8 cellular contexts compared by ENCODE assay signal in the genomic region with DNA sequence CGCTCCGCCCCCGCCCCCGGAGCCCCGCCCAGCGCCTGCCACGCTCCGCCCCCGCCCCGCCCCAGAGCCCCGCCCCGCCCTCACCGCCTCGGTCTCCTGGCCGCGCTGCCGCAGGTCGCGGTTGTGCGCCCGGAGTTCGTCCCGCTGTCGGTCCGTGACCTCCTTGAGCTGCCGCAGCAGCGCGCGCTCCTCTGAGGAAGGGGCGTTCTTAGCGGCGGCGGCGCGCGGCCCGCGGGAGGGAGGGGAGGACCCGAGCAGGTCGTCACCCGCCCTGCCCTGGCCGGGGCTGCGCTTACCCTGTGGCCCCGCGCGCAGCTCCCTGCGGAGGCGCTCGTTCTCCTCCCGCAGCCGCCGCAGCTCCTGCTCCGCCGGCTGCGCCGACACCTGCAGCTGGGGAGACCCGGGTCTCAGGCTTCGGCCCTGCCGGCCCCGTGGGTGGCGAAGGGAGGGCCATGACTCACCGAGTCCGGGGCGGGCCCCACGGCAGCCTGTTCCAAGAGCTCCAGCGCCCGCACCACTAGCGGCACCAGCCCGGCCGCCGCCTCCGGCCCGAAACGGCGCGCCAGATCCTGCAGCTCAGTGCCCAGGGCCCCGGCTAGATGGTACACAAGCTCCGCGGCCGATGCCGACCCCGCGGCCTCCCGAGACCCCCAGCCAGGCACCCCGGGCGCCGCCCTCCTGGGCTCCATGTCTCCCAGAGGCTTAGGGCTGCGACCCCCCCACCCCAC. TPM values are rescaled to one million over a fixed set of nuclear protein-coding genes. Genes with fewer than 3 reads are reported as not detected.
DNase-seq lines count a peak whose midpoint lies in the region; ATAC-seq lines count a peak whose summit lies in the region.

No MANE protein-coding gene starts in this region.

- peak overlapping the region; percentile 50 for H3K4me3 ChIP-seq in mesodermal cell (ENCODE audit: extremely low read depth, insufficient read depth, low read length, poor library complexity, severe bottlenecking)

- H3K9me3 Mint-ChIP-seq in activated CD4-positive, alpha-beta memory T cell treated with anti-CD3 and anti-CD28 coated beads, Interleukin-2, amount 10 ng/mL, durations not matched to agents 7 days and 5 days: no peaks in the 10 kb centered on the region
- H3K9me3 Mint-ChIP-seq in effector memory CD8-positive, alpha-beta T cell: no peaks in the 10 kb centered on the region

- H3K36me3 ChIP-seq in mesodermal cell (ENCODE audit: control insufficient read depth, insufficient read depth, low read length): peaks cover 41% of the 10 kb centered on the region

- WGBS in mesodermal cell (ENCODE audit: insufficient coverage in 2 of 2), 2 experiments: 1% methylated on average over 45 to 66 of the region's 88 CpGs

- peaks cover 36% of the 10 kb centered on the region for H3K4me1 Mint-ChIP-seq in activated CD4-positive, alpha-beta memory T cell treated with anti-CD3 and anti-CD28 coated beads, Interleukin-2, amount 10 ng/mL, durations not matched to agents 7 days and 5 days
- H3K4me1 Mint-ChIP-seq in effector memory CD8-positive, alpha-beta T cell (ENCODE audit: low read depth in 2 of 2): peaks cover 16 to 17% of the 10 kb centered on the region in 2 donors

- ATAC-seq in HG02852 (IDR thresholded peaks at IDR 0.05; ENCODE audit: unreplicated experiment): peak; percentile 45
- ATAC-seq in effector memory CD8-positive, alpha-beta T cell (replicated peaks): peak; percentile 72

- no peaks in the 10 kb centered on the region for H3K27me3 Mint-ChIP-seq in activated CD4-positive, alpha-beta memory T cell treated with anti-CD3 and anti-CD28 coated beads, Interleukin-2, amount 10 ng/mL, durations not matched to agents 7 days and 5 days
- H3K27me3 Mint-ChIP-seq in effector memory CD8-positive, alpha-beta T cell: no peaks in the 10 kb centered on the region

- POLR2A ChIA-PET in activated CD4-positive, alpha-beta memory T cell treated with anti-CD3 and anti-CD28 coated beads, Interleukin-2, amount 10 ng/mL, durations not matched to agents 7 days and 5 days (lab: Charles Lee): interaction anchor here (0.6 to 3.0 kb wide), 21 partner anchors 8 to 744 kb away, joined by 3 to 19 read pairs (median 5); a partner anchor contains a TSS

- peaks cover 38% of the 10 kb centered on the region for H3K36me3 Mint-ChIP-seq in activated CD4-positive, alpha-beta memory T cell treated with anti-CD3 and anti-CD28 coated beads, Interleukin-2, amount 10 ng/mL, durations not matched to agents 7 days and 5 days (ENCODE audit: low read depth)
- peaks cover 37% of the 10 kb centered on the region for H3K36me3 Mint-ChIP-seq in effector memory CD8-positive, alpha-beta T cell (ENCODE audit: insufficient read depth)

- peak overlapping the region; percentile 62 for H3K4me3 Mint-ChIP-seq in activated CD4-positive, alpha-beta memory T cell treated with anti-CD3 and anti-CD28 coated beads, Interleukin-2, amount 10 ng/mL, durations not matched to agents 7 days and 5 days
- H3K4me3 Mint-ChIP-seq in effector memory CD8-positive, alpha-beta T cell: peak overlapping the region; percentile 67 to 69

- no peaks in the 10 kb centered on the region for H3K9me3 ChIP-seq in mesodermal cell (ENCODE audit: control insufficient read depth, low read length)

- DNase-seq in NCI-H2081 (lab: John Stamatoyannopoulos, UW): peak; percentile 35 to 44
- no peak for DNase-seq in NCI-H2081 treated with DMSO at 0.1 percent for 48 hours (lab: John Stamatoyannopoulos, UW)
- DNase-seq in NCI-H2196 treated with DMSO at 0.1 percent for 48 hours (lab: John Stamatoyannopoulos, UW; ENCODE audit: unreplicated experiment): peak; percentile 47
- DNase-seq in activated CD4-positive, alpha-beta memory T cell treated with anti-CD3 and anti-CD28 coated beads, Interleukin-2, amount 10 ng/mL, durations not matched to agents 7 days and 5 days: peak; percentile 85
- DNase-seq in effector memory CD8-positive, alpha-beta T cell: peak; percentile 72 to 78 (median 74)
- peak; percentile 81 to 82 for DNase-seq in stimulated activated CD8-positive, alpha-beta memory T cell treated with anti-CD3 and anti-CD28 coated beads, Interleukin-15, amount 100 ng/mL, for 48 hours (ENCODE audit: low read depth in 2 of 2)

- H3K27ac ChIP-seq in mesodermal cell (ENCODE audit: low read depth, low read length, severe bottlenecking): peak overlapping the region; percentile 78

- H3K4me1 ChIP-seq in mesodermal cell (ENCODE audit: control insufficient read depth, insufficient read depth, low read length, poor library complexity, severe bottlenecking): peaks cover 56% of the 10 kb centered on the region

- CTCF ChIA-PET in activated CD4-positive, alpha-beta memory T cell treated with anti-CD3 and anti-CD28 coated beads, Interleukin-2, amount 10 ng/mL, durations not matched to agents 7 days and 5 days (lab: Charles Lee): interaction anchor here (0.5 to 3.6 kb wide), 30 partner anchors 8 to 602 kb away, joined by 3 to 25 read pairs (median 4); a partner anchor contains a TSS

- peak overlapping the region; percentile 64 for H3K27ac Mint-ChIP-seq in activated CD4-positive, alpha-beta memory T cell treated with anti-CD3 and anti-CD28 coated beads, Interleukin-2, amount 10 ng/mL, durations not matched to agents 7 days and 5 days
- no peak overlapping the region for H3K27ac Mint-ChIP-seq in effector memory CD8-positive, alpha-beta T cell

RNA-seq across cellular contexts. Expression of a gene that starts 0.4 kb away (rescaled TPM):
- total RNA-seq in activated CD4-positive, alpha-beta memory T cell treated with anti-CD3 and anti-CD28 coated beads, Interleukin-2, amount 10 ng/mL, durations not matched to agents 7 days and 5 days: 1 to 10 TPM; 7.5 to 8.7 TPM
- polyA plus RNA-seq in mesodermal cell (2013, experiment 1 of 2): 10.7 TPM
- polyA plus RNA-seq in mesodermal cell (2013, experiment 2 of 2): 7.9 TPM

RNA-seq across cellular contexts. Expression of a gene that starts 3.7 kb away (rescaled TPM):
- 1 to 10 TPM; 2.8 to 3.2 TPM for total RNA-seq in activated CD4-positive, alpha-beta memory T cell treated with anti-CD3 and anti-CD28 coated beads, Interleukin-2, amount 10 ng/mL, durations not matched to agents 7 days and 5 days
- polyA plus RNA-seq in mesodermal cell (2013, experiment 1 of 2): 22.6 TPM
- 14.6 TPM for polyA plus RNA-seq in mesodermal cell (2013, experiment 2 of 2)

RNA-seq across cellular contexts. Expression of a gene that starts 20.6 kb away (rescaled TPM):
- total RNA-seq in activated CD4-positive, alpha-beta memory T cell treated with anti-CD3 and anti-CD28 coated beads, Interleukin-2, amount 10 ng/mL, durations not matched to agents 7 days and 5 days: under 1 TPM; 0.73 to 0.85 TPM
- 12.5 TPM for polyA plus RNA-seq in mesodermal cell (2013, experiment 1 of 2)
- 11.2 TPM for polyA plus RNA-seq in mesodermal cell (2013, experiment 2 of 2)

RNA-seq across cellular contexts. Expression of a gene that starts 35.4 kb away (rescaled TPM):
- 100 to 1,000 TPM; 264 to 267 TPM for total RNA-seq in activated CD4-positive, alpha-beta memory T cell treated with anti-CD3 and anti-CD28 coated beads, Interleukin-2, amount 10 ng/mL, durations not matched to agents 7 days and 5 days
- 225 TPM for polyA plus RNA-seq in mesodermal cell (2013, experiment 1 of 2)
- polyA plus RNA-seq in mesodermal cell (2013, experiment 2 of 2): 184 TPM
